In the genomic region with DNA sequence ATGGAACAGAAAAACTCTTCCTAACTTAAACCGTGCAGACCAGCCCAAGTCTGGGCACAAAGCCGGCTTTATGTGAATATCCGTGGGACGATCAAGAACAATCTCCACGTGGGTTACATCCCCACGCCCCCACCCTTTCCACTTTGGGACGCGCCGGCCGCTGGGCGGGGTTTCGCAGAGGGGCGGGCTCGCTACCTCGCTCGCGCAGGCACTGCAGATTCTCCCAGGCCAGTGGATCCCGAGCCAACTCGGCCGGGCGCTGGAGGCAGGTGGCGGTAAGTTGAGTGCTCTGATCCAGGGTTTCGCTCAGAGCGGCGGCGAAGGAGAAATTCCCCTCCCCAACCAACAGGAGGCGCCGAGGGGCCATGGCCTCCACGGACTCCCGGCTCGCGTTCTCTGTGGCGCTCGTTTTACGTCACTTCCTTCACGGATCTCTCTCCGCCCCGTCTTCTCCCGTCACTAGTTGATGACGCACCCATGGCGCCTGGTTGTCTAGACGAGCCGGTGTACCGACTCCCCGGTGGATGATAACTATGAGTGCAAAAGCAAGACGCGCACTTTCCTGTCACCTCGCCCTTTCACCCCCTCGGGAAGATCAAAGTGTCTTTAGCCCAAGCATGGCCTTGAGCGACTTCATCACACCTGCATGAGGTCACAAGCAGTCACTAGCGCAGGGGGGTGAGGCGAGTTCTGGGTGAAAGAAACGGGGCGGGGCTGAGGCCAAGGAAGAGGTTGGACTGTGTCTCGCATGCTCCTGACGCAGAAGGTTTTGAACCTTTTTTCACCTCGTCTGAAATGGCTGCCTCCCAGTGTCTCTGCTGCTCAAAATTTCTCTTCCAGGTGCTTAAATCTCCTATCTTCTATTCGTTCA, we compare ENCODE assay signal across 1 cellular context.
TF ChIP-seq lines count a peak whose summit lies in the region.

A gene with protein sequence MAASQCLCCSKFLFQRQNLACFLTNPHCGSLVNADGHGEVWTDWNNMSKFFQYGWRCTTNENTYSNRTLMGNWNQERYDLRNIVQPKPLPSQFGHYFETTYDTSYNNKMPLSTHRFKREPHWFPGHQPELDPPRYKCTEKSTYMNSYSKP (plus strand): TSS at position 776 of the 871 bp plus-strand sequence. CDS start 20 bp downstream, at position 796.
A gene with protein sequence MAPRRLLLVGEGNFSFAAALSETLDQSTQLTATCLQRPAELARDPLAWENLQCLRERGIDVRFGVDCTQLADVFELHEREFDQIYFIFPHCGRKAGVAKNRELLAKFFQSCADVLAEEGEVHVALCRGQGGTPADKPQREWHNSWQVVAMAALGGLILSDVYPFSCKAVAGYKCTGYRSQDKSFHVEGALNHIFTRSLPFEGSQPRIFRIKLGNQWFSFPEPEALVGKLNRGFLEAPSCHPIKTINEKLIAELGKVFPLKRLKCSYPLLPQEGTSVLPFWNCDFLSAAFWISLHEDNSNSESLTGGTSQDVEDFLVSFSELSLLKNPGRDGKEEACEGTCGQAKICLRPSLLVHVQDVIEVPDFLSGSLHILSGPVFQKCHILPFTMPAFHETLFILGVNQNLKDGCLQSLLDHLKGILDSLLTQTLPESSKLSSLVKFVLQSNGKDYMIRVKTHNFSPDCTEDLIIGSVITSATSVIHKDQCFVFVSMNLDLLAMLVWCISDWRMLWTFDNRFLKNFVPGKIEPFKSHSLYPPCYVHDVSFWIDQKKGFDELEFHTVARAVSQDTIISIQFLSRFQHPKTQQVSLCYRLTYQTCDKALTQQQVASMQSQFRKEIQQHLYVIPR (minus strand): TSS at position 400 of the 871 bp plus-strand sequence. CDS start 33 bp downstream, at position 367.

TF ChIP-seq in K562, 482 proteins besides CTCF, POLR2A, EP300 and RAD21 (continued from another document and continues in another):
- TF ChIP-seq, protein P1, sequence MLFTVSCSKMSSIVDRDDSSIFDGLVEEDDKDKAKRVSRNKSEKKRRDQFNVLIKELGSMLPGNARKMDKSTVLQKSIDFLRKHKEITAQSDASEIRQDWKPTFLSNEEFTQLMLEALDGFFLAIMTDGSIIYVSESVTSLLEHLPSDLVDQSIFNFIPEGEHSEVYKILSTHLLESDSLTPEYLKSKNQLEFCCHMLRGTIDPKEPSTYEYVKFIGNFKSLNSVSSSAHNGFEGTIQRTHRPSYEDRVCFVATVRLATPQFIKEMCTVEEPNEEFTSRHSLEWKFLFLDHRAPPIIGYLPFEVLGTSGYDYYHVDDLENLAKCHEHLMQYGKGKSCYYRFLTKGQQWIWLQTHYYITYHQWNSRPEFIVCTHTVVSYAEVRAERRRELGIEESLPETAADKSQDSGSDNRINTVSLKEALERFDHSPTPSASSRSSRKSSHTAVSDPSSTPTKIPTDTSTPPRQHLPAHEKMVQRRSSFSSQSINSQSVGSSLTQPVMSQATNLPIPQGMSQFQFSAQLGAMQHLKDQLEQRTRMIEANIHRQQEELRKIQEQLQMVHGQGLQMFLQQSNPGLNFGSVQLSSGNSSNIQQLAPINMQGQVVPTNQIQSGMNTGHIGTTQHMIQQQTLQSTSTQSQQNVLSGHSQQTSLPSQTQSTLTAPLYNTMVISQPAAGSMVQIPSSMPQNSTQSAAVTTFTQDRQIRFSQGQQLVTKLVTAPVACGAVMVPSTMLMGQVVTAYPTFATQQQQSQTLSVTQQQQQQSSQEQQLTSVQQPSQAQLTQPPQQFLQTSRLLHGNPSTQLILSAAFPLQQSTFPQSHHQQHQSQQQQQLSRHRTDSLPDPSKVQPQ (CRISPR knock-in tag; IDR thresholded peaks at IDR 0.05; ENCODE audit: borderline replicate concordance) = no peak
- TF ChIP-seq SREBF1 (IDR thresholded peaks at IDR 0.05; ENCODE audit: borderline replicate concordance, low read depth, low read length) (no peak), ZNF77 (CRISPR knock-in tag; IDR thresholded peaks at IDR 0.05) (no peak), SMAD1 (IDR thresholded peaks at IDR 0.05; ENCODE audit: low read depth, low read length, partially characterized antibody) (peak; percentile 36), ZNF12 (CRISPR knock-in tag; IDR thresholded peaks at IDR 0.05) (0 out of 2 replicates have a peak, but pooled peaks have one; percentile 46), TCF7L2 (IDR thresholded peaks at IDR 0.05; ENCODE audit: low read depth, low read length) (peak; percentile 66; the same call in 1 of the 2 replicates), ZNF431 (CRISPR knock-in tag; IDR thresholded peaks at IDR 0.05) (peak; percentile 23; the same call in 1 of the 2 replicates), ETV6 (IDR thresholded peaks at IDR 0.05; ENCODE audit: borderline replicate concordance in 1 of 2, low read depth in 2 of 2, low read length in 1 of 2) (no peak), ETV6 (CRISPR knock-in tag; IDR thresholded peaks at IDR 0.05; ENCODE audit: borderline replicate concordance) (no peak), CREBBP (IDR thresholded peaks at IDR 0.05; ENCODE audit: low read depth, low read length) (no peak), NUFIP1 (IDR thresholded peaks at IDR 0.05; ENCODE audit: partially characterized antibody) (no peak), RB1 (IDR thresholded peaks at IDR 0.05; ENCODE audit: low read depth) (peak; percentile 83), TOE1 (IDR thresholded peaks at IDR 0.05; ENCODE audit: borderline replicate concordance) (peak; percentile 76; the same call in 1 of the 2 replicates), TOE1 (CRISPR knock-in tag; IDR thresholded peaks at IDR 0.05; ENCODE audit: borderline replicate concordance, low read depth) (no peak), ZNF121 (CRISPR knock-in tag; conservative IDR thresholded peaks at IDR 0.05) (no peak; the same call in 1 of the 2 replicates), ZFP36 (IDR thresholded peaks at IDR 0.05; ENCODE audit: low read depth, low read length, partially characterized antibody) (peak; percentile 81), ESRRA (IDR thresholded peaks at IDR 0.05; ENCODE audit: borderline replicate concordance, low read depth) (peak; percentile 87), CXXC5 (CRISPR knock-in tag; IDR thresholded peaks at IDR 0.05) (peak; percentile 87), MEF2A (IDR thresholded peaks at IDR 0.05; ENCODE audit: control insufficient read depth, low read depth, low read length) (no peak), ZNF780A (CRISPR knock-in tag; IDR thresholded peaks at IDR 0.05) (no peak), CBX1 (IDR thresholded peaks at IDR 0.05; ENCODE audit: low read depth) (peak; percentile 55; the same call in 1 of the 2 replicates), ZBTB1 (CRISPR knock-in tag; IDR thresholded peaks at IDR 0.05; ENCODE audit: borderline replicate concordance, low read depth) (no peak), HCFC1 (IDR thresholded peaks at IDR 0.05; ENCODE audit: low read depth, low read length) (peak; percentile 83), RBM25 (IDR thresholded peaks at IDR 0.05; ENCODE audit: low read depth, low read length, severe bottlenecking) (no peak), ZNF766 (CRISPR knock-in tag; conservative IDR thresholded peaks at IDR 0.05) (0 out of 2 replicates have a peak, but pooled peaks have one; percentile 77), TAF7 (tag; IDR thresholded peaks at IDR 0.05) (peak; percentile 43; the same call in 1 of the 2 replicates), ZNF436 (CRISPR knock-in tag; IDR thresholded peaks at IDR 0.05) (no peak), ZNF282 (CRISPR knock-in tag; IDR thresholded peaks at IDR 0.05) (no peak), GTF2A2 (tag; IDR thresholded peaks at IDR 0.05) (no peak), SREBF2 (CRISPR knock-in tag; IDR thresholded peaks at IDR 0.05) (no peak), TCF3 (CRISPR knock-in tag; IDR thresholded peaks at IDR 0.05) (peak; percentile 43; the same call in 1 of the 2 replicates), TARDBP (IDR thresholded peaks at IDR 0.05) (peak; percentile 94), ZNF717 (CRISPR knock-in tag; IDR thresholded peaks at IDR 0.05) (no peak), NR1H2 (CRISPR knock-in tag; IDR thresholded peaks at IDR 0.05) (no peak), ADNP (tag; IDR thresholded peaks at IDR 0.05) (0 out of 2 replicates have a peak, but pooled peaks have one; percentile 5), ELF2 (CRISPR knock-in tag; IDR thresholded peaks at IDR 0.05) (no peak), FOXA3 (CRISPR knock-in tag; conservative IDR thresholded peaks at IDR 0.05 in 1 of 2, IDR thresholded peaks at IDR 0.05 in 1 of 2) (peak in 1 of 2 experiments; percentile 12; a peak in 1 of 4 replicates)
- TF ChIP-seq, protein P2, sequence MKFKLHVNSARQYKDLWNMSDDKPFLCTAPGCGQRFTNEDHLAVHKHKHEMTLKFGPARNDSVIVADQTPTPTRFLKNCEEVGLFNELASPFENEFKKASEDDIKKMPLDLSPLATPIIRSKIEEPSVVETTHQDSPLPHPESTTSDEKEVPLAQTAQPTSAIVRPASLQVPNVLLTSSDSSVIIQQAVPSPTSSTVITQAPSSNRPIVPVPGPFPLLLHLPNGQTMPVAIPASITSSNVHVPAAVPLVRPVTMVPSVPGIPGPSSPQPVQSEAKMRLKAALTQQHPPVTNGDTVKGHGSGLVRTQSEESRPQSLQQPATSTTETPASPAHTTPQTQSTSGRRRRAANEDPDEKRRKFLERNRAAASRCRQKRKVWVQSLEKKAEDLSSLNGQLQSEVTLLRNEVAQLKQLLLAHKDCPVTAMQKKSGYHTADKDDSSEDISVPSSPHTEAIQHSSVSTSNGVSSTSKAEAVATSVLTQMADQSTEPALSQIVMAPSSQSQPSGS (CRISPR knock-in tag; IDR thresholded peaks at IDR 0.05) = no peak
- TF ChIP-seq, protein P3, sequence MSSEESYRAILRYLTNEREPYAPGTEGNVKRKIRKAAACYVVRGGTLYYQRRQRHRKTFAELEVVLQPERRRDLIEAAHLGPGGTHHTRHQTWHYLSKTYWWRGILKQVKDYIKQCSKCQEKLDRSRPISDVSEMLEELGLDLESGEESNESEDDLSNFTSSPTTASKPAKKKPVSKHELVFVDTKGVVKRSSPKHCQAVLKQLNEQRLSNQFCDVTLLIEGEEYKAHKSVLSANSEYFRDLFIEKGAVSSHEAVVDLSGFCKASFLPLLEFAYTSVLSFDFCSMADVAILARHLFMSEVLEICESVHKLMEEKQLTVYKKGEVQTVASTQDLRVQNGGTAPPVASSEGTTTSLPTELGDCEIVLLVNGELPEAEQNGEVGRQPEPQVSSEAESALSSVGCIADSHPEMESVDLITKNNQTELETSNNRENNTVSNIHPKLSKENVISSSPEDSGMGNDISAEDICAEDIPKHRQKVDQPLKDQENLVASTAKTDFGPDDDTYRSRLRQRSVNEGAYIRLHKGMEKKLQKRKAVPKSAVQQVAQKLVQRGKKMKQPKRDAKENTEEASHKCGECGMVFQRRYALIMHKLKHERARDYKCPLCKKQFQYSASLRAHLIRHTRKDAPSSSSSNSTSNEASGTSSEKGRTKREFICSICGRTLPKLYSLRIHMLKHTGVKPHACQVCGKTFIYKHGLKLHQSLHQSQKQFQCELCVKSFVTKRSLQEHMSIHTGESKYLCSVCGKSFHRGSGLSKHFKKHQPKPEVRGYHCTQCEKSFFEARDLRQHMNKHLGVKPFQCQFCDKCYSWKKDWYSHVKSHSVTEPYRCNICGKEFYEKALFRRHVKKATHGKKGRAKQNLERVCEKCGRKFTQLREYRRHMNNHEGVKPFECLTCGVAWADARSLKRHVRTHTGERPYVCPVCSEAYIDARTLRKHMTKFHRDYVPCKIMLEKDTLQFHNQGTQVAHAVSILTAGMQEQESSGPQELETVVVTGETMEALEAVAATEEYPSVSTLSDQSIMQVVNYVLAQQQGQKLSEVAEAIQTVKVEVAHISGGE (CRISPR knock-in tag; IDR thresholded peaks at IDR 0.05) = peak in 2 of 3 experiments; percentile 30 to 80; a peak in 3 of 6 replicates
- TF ChIP-seq, protein P4, sequence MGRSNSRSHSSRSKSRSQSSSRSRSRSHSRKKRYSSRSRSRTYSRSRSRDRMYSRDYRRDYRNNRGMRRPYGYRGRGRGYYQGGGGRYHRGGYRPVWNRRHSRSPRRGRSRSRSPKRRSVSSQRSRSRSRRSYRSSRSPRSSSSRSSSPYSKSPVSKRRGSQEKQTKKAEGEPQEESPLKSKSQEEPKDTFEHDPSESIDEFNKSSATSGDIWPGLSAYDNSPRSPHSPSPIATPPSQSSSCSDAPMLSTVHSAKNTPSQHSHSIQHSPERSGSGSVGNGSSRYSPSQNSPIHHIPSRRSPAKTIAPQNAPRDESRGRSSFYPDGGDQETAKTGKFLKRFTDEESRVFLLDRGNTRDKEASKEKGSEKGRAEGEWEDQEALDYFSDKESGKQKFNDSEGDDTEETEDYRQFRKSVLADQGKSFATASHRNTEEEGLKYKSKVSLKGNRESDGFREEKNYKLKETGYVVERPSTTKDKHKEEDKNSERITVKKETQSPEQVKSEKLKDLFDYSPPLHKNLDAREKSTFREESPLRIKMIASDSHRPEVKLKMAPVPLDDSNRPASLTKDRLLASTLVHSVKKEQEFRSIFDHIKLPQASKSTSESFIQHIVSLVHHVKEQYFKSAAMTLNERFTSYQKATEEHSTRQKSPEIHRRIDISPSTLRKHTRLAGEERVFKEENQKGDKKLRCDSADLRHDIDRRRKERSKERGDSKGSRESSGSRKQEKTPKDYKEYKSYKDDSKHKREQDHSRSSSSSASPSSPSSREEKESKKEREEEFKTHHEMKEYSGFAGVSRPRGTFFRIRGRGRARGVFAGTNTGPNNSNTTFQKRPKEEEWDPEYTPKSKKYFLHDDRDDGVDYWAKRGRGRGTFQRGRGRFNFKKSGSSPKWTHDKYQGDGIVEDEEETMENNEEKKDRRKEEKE (IDR thresholded peaks at IDR 0.05; ENCODE audit: borderline replicate concordance in 1 of 2, control insufficient read depth in 1 of 2, low read depth in 2 of 2, low read length in 1 of 2) = 0 out of 4 replicates have a peak, but pooled peaks of 1 of the 2 experiments have one; percentile 28
- TF ChIP-seq, protein P5, sequence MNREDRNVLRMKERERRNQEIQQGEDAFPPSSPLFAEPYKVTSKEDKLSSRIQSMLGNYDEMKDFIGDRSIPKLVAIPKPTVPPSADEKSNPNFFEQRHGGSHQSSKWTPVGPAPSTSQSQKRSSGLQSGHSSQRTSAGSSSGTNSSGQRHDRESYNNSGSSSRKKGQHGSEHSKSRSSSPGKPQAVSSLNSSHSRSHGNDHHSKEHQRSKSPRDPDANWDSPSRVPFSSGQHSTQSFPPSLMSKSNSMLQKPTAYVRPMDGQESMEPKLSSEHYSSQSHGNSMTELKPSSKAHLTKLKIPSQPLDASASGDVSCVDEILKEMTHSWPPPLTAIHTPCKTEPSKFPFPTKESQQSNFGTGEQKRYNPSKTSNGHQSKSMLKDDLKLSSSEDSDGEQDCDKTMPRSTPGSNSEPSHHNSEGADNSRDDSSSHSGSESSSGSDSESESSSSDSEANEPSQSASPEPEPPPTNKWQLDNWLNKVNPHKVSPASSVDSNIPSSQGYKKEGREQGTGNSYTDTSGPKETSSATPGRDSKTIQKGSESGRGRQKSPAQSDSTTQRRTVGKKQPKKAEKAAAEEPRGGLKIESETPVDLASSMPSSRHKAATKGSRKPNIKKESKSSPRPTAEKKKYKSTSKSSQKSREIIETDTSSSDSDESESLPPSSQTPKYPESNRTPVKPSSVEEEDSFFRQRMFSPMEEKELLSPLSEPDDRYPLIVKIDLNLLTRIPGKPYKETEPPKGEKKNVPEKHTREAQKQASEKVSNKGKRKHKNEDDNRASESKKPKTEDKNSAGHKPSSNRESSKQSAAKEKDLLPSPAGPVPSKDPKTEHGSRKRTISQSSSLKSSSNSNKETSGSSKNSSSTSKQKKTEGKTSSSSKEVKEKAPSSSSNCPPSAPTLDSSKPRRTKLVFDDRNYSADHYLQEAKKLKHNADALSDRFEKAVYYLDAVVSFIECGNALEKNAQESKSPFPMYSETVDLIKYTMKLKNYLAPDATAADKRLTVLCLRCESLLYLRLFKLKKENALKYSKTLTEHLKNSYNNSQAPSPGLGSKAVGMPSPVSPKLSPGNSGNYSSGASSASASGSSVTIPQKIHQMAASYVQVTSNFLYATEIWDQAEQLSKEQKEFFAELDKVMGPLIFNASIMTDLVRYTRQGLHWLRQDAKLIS (CRISPR knock-in tag; IDR thresholded peaks at IDR 0.05) = peak; percentile 75
